ENCODE assay signal across 12 cellular contexts in the genomic region with DNA sequence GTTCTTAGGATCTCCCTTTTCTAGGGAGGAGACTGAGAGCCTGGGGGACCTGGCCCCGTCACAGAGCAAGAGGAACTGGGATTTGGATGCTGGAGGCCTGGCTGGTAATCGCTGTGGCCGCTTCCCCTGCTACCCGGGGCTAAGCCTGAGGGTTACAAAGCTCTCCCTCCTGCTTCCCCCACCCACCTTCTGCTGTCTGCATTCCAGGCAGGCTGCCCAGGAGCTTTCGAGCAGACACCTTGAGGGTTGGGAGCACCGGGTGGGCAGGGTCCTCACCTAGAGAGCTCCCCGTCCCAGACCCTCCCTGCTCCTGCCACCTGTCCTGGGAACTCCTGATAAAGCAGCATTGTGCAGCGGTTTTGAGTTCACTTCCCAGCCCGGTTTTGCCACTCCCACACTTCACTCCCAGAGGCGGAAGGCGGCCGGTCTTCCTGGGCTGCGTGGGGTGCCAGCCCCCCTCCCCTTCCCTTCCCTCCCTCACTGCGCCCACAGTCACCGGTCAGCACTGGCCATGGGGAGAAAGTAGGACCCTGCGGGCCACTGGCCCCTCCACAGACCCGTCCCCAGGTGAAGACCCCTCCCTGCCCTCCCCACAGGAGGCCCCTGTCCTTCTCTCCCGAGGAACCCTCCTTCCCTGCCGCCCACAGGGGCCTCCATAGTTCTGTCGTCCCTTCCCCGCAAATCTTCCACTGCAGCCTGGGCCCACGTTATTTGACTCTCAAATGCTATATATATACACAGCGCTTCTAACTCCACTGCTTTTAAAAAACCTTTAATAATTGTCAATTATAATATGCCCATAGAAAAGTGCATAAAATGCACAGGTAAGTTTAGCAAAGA. TPM values are rescaled to one million over a fixed set of nuclear protein-coding genes. Genes with fewer than 3 reads are reported as not detected.
DNase-seq lines count a peak whose midpoint lies in the region; ATAC-seq, FAIRE-seq and TF ChIP-seq lines count a peak whose summit lies in the region.
"Had no signal": no experiment of that assay in that cellular context is flagged by ENCODE, and none has a peak within 500 bp of the region (broad histone marks: within the 10 kb centered on the region; RNA-seq: fewer than 3 reads in every experiment).

No MANE protein-coding gene starts in this region.

- peaks cover 3 to 95% of the 10 kb centered on the region in 2 experiments; a peak in 3 of 4 replicates for H3K79me2 ChIP-seq in H1 (ENCODE audit: control insufficient read depth in 1 of 2, insufficient read depth in 2 of 2, low read length in 2 of 2)

- H3K9ac ChIP-seq in H1 (replicated peaks in 1 of 4; ENCODE audit: extremely low read depth in 1 of 4, low read depth in 3 of 4, low read length in 3 of 4), result no peak overlapping the region
- peak overlapping the region; percentile 37 for H3K9ac ChIP-seq in mucosa of stomach (ENCODE audit: low read length)

- POLR2A ChIA-PET in H1 (lab: Charles Lee; ENCODE audit: partially characterized antibody), result interaction anchor here (1.3 kb wide), 1 partner anchor 12 kb away, joined by 7 read pairs; no protein-coding TSS in a partner anchor

- no peaks in the 10 kb centered on the region for H3K36me3 ChIP-seq in H1 (ENCODE audit: control insufficient read depth in 2 of 4, insufficient read depth in 4 of 4, low read length in 3 of 4)
- no peaks in the 10 kb centered on the region for H3K36me3 ChIP-seq in mucosa of stomach (ENCODE audit: control insufficient read depth, insufficient read depth, low read length)
- H3K36me3 ChIP-seq in upper lobe of right lung, result no peaks in the 10 kb centered on the region

- no peaks in the 10 kb centered on the region for H3K9me3 ChIP-seq in H1 (ENCODE audit: insufficient read depth in 2 of 2, low read depth in 1 of 2, low read length in 1 of 2)
- H3K9me3 ChIP-seq in mucosa of stomach (ENCODE audit: control insufficient read depth, low read length), result no peaks in the 10 kb centered on the region
- no peaks in the 10 kb centered on the region for H3K9me3 ChIP-seq in upper lobe of right lung
- H3K9me3 ChIP-seq: A549 had no signal

- H4K91ac ChIP-seq in H1 (replicated peaks; ENCODE audit: insufficient read length, low read length), result no peak overlapping the region

- H4K5ac ChIP-seq in H1 (ENCODE audit: insufficient read length, low read depth, low read length), result no peak overlapping the region

- peaks cover 25% of the 10 kb centered on the region for H3K79me1 ChIP-seq in H1 (ENCODE audit: low read depth, low read length)

- H3K4me3 ChIP-seq in H1 (ENCODE audit: extremely low read depth in 1 of 4, insufficient read depth in 2 of 4, low read depth in 3 of 4, low read length in 4 of 4) (no peak overlapping the region), mucosa of stomach (ENCODE audit: low read length) (no peak overlapping the region), upper lobe of right lung (peak overlapping the region; percentile 23)
- H3K4me3 ChIP-seq: A549 had no signal

- WGBS in H1 (ENCODE audit: extremely low coverage in 1 of 2, insufficient coverage in 1 of 2, insufficient read length in 1 of 2, insufficient replicate concordance in 2 of 2, low coverage in 1 of 2, low lambda C conversion rate in 2 of 2, missing lambda C conversion rate in 1 of 2), 2 experiments, result 61% methylated on average over 14 of the region's 23 CpGs; no CpG with 5 or more reads in 1 of the 2 experiments

- H2BK120ac ChIP-seq in H1 (replicated peaks; ENCODE audit: low read depth, low read length), result no peak overlapping the region

- CTCF ChIA-PET in H1 (lab: Charles Lee; ENCODE audit: partially characterized antibody), result interaction anchor here (0.7 to 1.7 kb wide), 7 partner anchors 21 to 138 kb away, joined by 3 to 9 read pairs (median 4); no protein-coding TSS in a partner anchor

- H3K14ac ChIP-seq in H1 (ENCODE audit: insufficient read length), result no peak overlapping the region

- no peak for TF ChIP-seq POLR2A in H1 (IDR thresholded peaks at IDR 0.05; ENCODE audit: control extremely low read depth in 1 of 2, low read depth in 2 of 2, low read length in 2 of 2)

- peak; percentile 31 to 62 for DNase-seq in NCI-H524 (lab: John Stamatoyannopoulos, UW)
- no peak for DNase-seq in NCI-H524 treated with DMSO at 0.1 percent for 48 hours (lab: John Stamatoyannopoulos, UW)
- no peak for DNase-seq in H1 (ENCODE audit: low read depth in 1 of 2, low spot score in 2 of 2)
- peak; percentile 85 for DNase-seq in upper lobe of right lung
- DNase-seq in activated effector memory CD4-positive, alpha-beta T cell treated with Interleukin-2 at 50 U/mL for 16 hours, result no peak
- DNase-seq: NCI-H446 treated with DMSO at 0.1 percent for 48 hours had no signal

- H2BK15ac ChIP-seq in H1 (ENCODE audit: low read length), result no peak overlapping the region; the same call in 1 of the 2 replicates

- H4K20me1 ChIP-seq in H1 (replicated peaks in 1 of 2; ENCODE audit: control insufficient read depth in 1 of 2, insufficient read depth in 2 of 2, low read length in 2 of 2), result peaks cover 10 to 25% of the 10 kb centered on the region in 2 experiments

- H4K8ac ChIP-seq in H1 (ENCODE audit: extremely low read depth, insufficient read depth, low read length), result no peak overlapping the region

- intact Hi-C loops in upper lobe of right lung (cut with DNase I), result no loop called here

- H3K4me1 ChIP-seq in H1 (replicated peaks in 1 of 4; ENCODE audit: control insufficient read depth in 3 of 4, insufficient read depth in 4 of 4, low read length in 3 of 4) (peaks cover 9 to 42% (median 34%) of the 10 kb centered on the region in 4 experiments), mucosa of stomach (ENCODE audit: control insufficient read depth, insufficient read depth, low read length) (peaks cover 66% of the 10 kb centered on the region), upper lobe of right lung (peaks cover 59% of the 10 kb centered on the region)

- no peak for FAIRE-seq in H1 (lab: Jason Lieb, UNC)

- H3K4ac ChIP-seq in H1 (replicated peaks; ENCODE audit: insufficient read length, low read depth, low read length), result no peak overlapping the region

- H2AFZ ChIP-seq in H1 (ENCODE audit: low read length), result no peak overlapping the region

- ATAC-seq in upper lobe of right lung (peak; percentile 80), HG03139 (IDR thresholded peaks at IDR 0.05; ENCODE audit: unreplicated experiment) (no peak), HG02884 (IDR thresholded peaks at IDR 0.05; ENCODE audit: unreplicated experiment) (no peak)
- ATAC-seq: A549, esophagus mucosa had no signal

- H2BK5ac ChIP-seq in H1 (ENCODE audit: low read depth, low read length), result peak overlapping the region; percentile 44; the same call in 1 of the 2 replicates

- no peak for TF ChIP-seq CTCF in H1 (IDR thresholded peaks at IDR 0.05; ENCODE audit: control extremely low read depth in 1 of 3, insufficient read depth in 1 of 3, low read depth in 1 of 3, low read length in 3 of 3)
- no peak for TF ChIP-seq CTCF in upper lobe of right lung (IDR thresholded peaks at IDR 0.05)

- no peak overlapping the region for H3K56ac ChIP-seq in H1 (replicated peaks; ENCODE audit: insufficient read length, low read depth, low read length)

- H2BK20ac ChIP-seq in H1 (ENCODE audit: low read length), result no peak overlapping the region

- TF ChIP-seq RAD21 in H1 (IDR thresholded peaks at IDR 0.05 in 1 of 2, conservative IDR thresholded peaks at IDR 0.05 in 1 of 2; ENCODE audit: low read depth in 2 of 2, low read length in 2 of 2), result no peak

- no peak overlapping the region; the same call in 1 of the 2 replicates for H3K18ac ChIP-seq in H1 (ENCODE audit: extremely low read depth, low read length)

- H3K27ac ChIP-seq in H1 (ENCODE audit: low read depth, low read length), result no peak overlapping the region
- peak overlapping the region; percentile 78 for H3K27ac ChIP-seq in upper lobe of right lung

- no peaks in the 10 kb centered on the region for H3K23me2 ChIP-seq in H1 (ENCODE audit: low read depth, low read length)

- no peak overlapping the region for H2BK12ac ChIP-seq in H1 (ENCODE audit: low read depth, low read length)

- no peak overlapping the region for H3K23ac ChIP-seq in H1 (ENCODE audit: insufficient read length)

- H2AK5ac ChIP-seq in H1 (ENCODE audit: low read depth, low read length), result no peak overlapping the region

- no peaks in the 10 kb centered on the region for H3K27me3 ChIP-seq in H1 (replicated peaks in 1 of 4; ENCODE audit: control insufficient read depth in 3 of 4, extremely low read depth in 1 of 4, insufficient read depth in 3 of 4, low read length in 3 of 4)
- no peaks in the 10 kb centered on the region for H3K27me3 ChIP-seq in mucosa of stomach (ENCODE audit: control insufficient read depth, insufficient read depth, low read length)
- no peaks in the 10 kb centered on the region for H3K27me3 ChIP-seq in upper lobe of right lung

- peak overlapping the region; percentile 15 to 26; a peak in 2 of 4 replicates for H3K4me2 ChIP-seq in H1 (ENCODE audit: insufficient read depth in 1 of 2, low read depth in 2 of 2, low read length in 2 of 2)
- H3K4me2 ChIP-seq: A549 had no signal

- TF ChIP-seq EP300 in H1 (IDR thresholded peaks at IDR 0.05; ENCODE audit: borderline replicate concordance in 1 of 2, low read depth in 2 of 2, low read length in 2 of 2), result no peak

TF ChIP-seq in H1, 55 proteins besides CTCF, POLR2A, EP300 and RAD21 (continues in another document):
- TF ChIP-seq CTBP2 (IDR thresholded peaks at IDR 0.05; ENCODE audit: borderline replicate concordance, insufficient read depth, insufficient read length, low read length), result no peak
- TF ChIP-seq TEAD4 (IDR thresholded peaks at IDR 0.05; ENCODE audit: low read depth, low read length), result no peak; the same call in 1 of the 2 replicates

RNA-seq across cellular contexts. Expression of a gene that starts 8.1 kb away (rescaled TPM):
- total RNA-seq in H1 (2021; fragmentation: NEBNext Ultra II Directional; extraction: Animal tissue kit (Norgen Biotek cat#: 25700)), result 64.4 and 67.6 TPM in 2 replicates
- polyA plus RNA-seq in H1 (2011; rRNA removed), result 50.7 and 107 TPM in 2 replicates
- polyA plus RNA-seq in H1 (2011; cell fraction: cytosol; rRNA removed), result 55.5 TPM
- 89.7 TPM for polyA plus RNA-seq in H1 (2011; cell fraction: nucleus; rRNA removed)
- polyA plus RNA-seq in H1 (2012, experiment 1 of 2), result 40.5 to 57.3 TPM (median 53.1 TPM) in 4 replicates
- polyA plus RNA-seq in H1 (2012, experiment 2 of 2), result 64.2 TPM
- 47.5 TPM for polyA plus RNA-seq in H1 (2013, experiment 1 of 2)
- polyA plus RNA-seq in H1 (2013, experiment 2 of 2), result 47.5 TPM
- polyA minus RNA-seq in H1 (2011; rRNA and poly(A)+ RNA removed), result 17.7 and 25.9 TPM in 2 replicates
- polyA minus RNA-seq in H1 (2011; cell fraction: cytosol; rRNA and poly(A)+ RNA removed), result 39.9 TPM
- polyA minus RNA-seq in H1 (2011; cell fraction: nucleus; rRNA and poly(A)+ RNA removed), result 22.8 TPM
- 72.8 TPM for total RNA-seq in upper lobe of right lung

RNA-seq across cellular contexts. Expression of a gene that starts 49.5 kb away (rescaled TPM):
- total RNA-seq in H1 (2021; fragmentation: NEBNext Ultra II Directional; extraction: Animal tissue kit (Norgen Biotek cat#: 25700)), result 0.50 and 0.98 TPM in 2 replicates
- 0.27 and 0.58 TPM in 2 replicates for polyA plus RNA-seq in H1 (2011; rRNA removed)
- polyA plus RNA-seq in H1 (2011; cell fraction: cytosol; rRNA removed), result 0.36 TPM
- 0.83 TPM for polyA plus RNA-seq in H1 (2011; cell fraction: nucleus; rRNA removed)
- polyA plus RNA-seq in H1 (2012, experiment 1 of 2), result 0.55 to 0.78 TPM (median 0.67 TPM) in 4 replicates
- polyA plus RNA-seq in H1 (2012, experiment 2 of 2), result 0.45 TPM
- polyA plus RNA-seq in H1 (2013, experiment 1 of 2), result 0.30 TPM
- polyA plus RNA-seq in H1 (2013, experiment 2 of 2), result 0.29 TPM
- polyA minus RNA-seq in H1 (2011; rRNA and poly(A)+ RNA removed), result 0.19 and 0.76 TPM in 2 replicates
- polyA minus RNA-seq in H1 (2011; cell fraction: cytosol; rRNA and poly(A)+ RNA removed), result not detected
- 0.70 TPM for polyA minus RNA-seq in H1 (2011; cell fraction: nucleus; rRNA and poly(A)+ RNA removed)
- total RNA-seq in upper lobe of right lung, result not detected
- total RNA-seq: MCF 10A had no signal

Comparison
In these comparisons a context has a peak if more than half of its experiments do, and no peak if none do; other contexts are left out.
1. DNase-seq: peak in NCI-H524 (2 of 2) and upper lobe of right lung (single experiment); none in NCI-H524 treated with DMSO at 0.1 percent for 48 hours (single experiment), H1 (0 of 2) and activated effector memory CD4-positive, alpha-beta T cell treated with Interleukin-2 at 50 U/mL for 16 hours (single experiment).